In genomic region chr1:160780398-160780755, GRCh38 we compare ENCODE assay signal across 16 cellular contexts. TPM values are rescaled to one million over a fixed set of nuclear protein-coding genes. Genes with fewer than 3 reads are reported as not detected.
DNase-seq lines count a peak whose midpoint lies in the region; ATAC-seq and TF ChIP-seq lines count a peak whose summit lies in the region.
"Had no signal": no experiment of that assay in that cellular context is flagged by ENCODE, and none has a peak within 500 bp of the region (broad histone marks: within the 10 kb centered on the region; RNA-seq: fewer than 3 reads in every experiment).

No MANE protein-coding gene starts in this region.

- CTCF ChIA-PET in HCT116 (lab: Charles Lee) (interaction anchor here (0.6 to 3.6 kb wide), 16 partner anchors 12 to 446 kb away, joined by 3 to 27 read pairs (median 3); partner anchors contain the start of genes ITLN2 and TOMM40L), activated B cell treated with CpG ODN at 0.5 μM for 24 hours (lab: Charles Lee) (interaction anchor here (0.6 to 4.7 kb wide), 12 partner anchors 10 to 172 kb away, joined by 3 to 46 read pairs (median 9); partner anchors contain the start of genes ITLN2 and LY9)

- H3K36me3 ChIP-seq in HCT116 (ENCODE audit: control insufficient read depth in 1 of 2, insufficient read depth in 2 of 2, low read length in 2 of 2) (no peaks in the 10 kb centered on the region), hepatocyte (replicated peaks; ENCODE audit: insufficient read depth, low read depth) (no peaks in the 10 kb centered on the region), testis (ENCODE audit: low read depth, missing control alignments) (no peaks in the 10 kb centered on the region)
- H3K36me3 ChIP-seq: HAP-1 had no signal

- POLR2A ChIA-PET in HCT116 (lab: Charles Lee) = no interaction called here
- POLR2A ChIA-PET in activated B cell treated with CpG ODN at 0.5 μM for 24 hours (lab: Charles Lee) = interaction anchor here (0.6 to 3.4 kb wide), 4 partner anchors 10 to 949 kb away, joined by 3 to 52 read pairs (median 16); partner anchors contain the start of gene LY9

- peaks cover 77% of the 10 kb centered on the region for H3K4me1 Mint-ChIP-seq in activated B cell treated with CpG ODN at 0.5 μM for 24 hours

- H3K9me3 ChIP-seq in HCT116 (ENCODE audit: control insufficient read depth in 1 of 2, insufficient read depth in 1 of 2, low read depth in 1 of 2, low read length in 2 of 2) (no peaks in the 10 kb centered on the region), hepatocyte (ENCODE audit: low read depth) (no peaks in the 10 kb centered on the region), testis (no peaks in the 10 kb centered on the region)
- H3K9me3 ChIP-seq: HAP-1 had no signal

- H3K4me3 Mint-ChIP-seq in activated B cell treated with CpG ODN at 0.5 μM for 24 hours = no peak overlapping the region
- H3K4me3 Mint-ChIP-seq: CD8-positive, alpha-beta T cell had no signal

- H3K27me3 ChIP-seq in HCT116 (ENCODE audit: insufficient read depth, low read length) (no peaks in the 10 kb centered on the region), hepatocyte (no peaks in the 10 kb centered on the region), testis (no peaks in the 10 kb centered on the region)

- WGBS in hepatocyte (ENCODE audit: low lambda C conversion rate, missing lambda C conversion rate) = 78% methylated on average over 2 of the region's 2 CpGs
- 89 to 96% methylated on average over 2 of the region's 2 CpGs for WGBS in testis, 2 donors

- H3K9me3 Mint-ChIP-seq in activated B cell treated with CpG ODN at 0.5 μM for 24 hours = no peaks in the 10 kb centered on the region
- H3K9me3 Mint-ChIP-seq: CD8-positive, alpha-beta T cell had no signal

- intact Hi-C loops in HCT116 (cut with micrococcal nuclease) = loop anchor here (1.0 kb wide), 1 partner anchor 50 kb away; no protein-coding TSS in a partner anchor
- intact Hi-C loops in activated B cell treated with CpG ODN at 0.5 μM for 24 hours (cut with micrococcal nuclease) = no loop called here
- intact Hi-C loops in testis (cut with DNase I; ENCODE audit: low total_unique reads) = no loop called here

- RAD21 ChIA-PET in HCT116 (lab: Charles Lee; ENCODE audit: low non-redundant PET in 1 of 2, low total read pairs in 2 of 2, uncharacterized antibody in 2 of 2, unreplicated experiment in 2 of 2) = no interaction called here

- no TSS peak for BruUV-seq in HCT116 (replicated peaks; lab: Mats Ljungman, UMichigan)

- no peak overlapping the region for H3K4me3 ChIP-seq in HCT116 (replicated peaks in 1 of 2; ENCODE audit: low read depth in 1 of 2, low read length in 2 of 2)
- no peak overlapping the region for H3K4me3 ChIP-seq in hepatocyte
- H3K4me3 ChIP-seq in testis = no peak overlapping the region
- H3K4me3 ChIP-seq: HAP-1 had no signal

- TF ChIP-seq POLR2A in HCT116 (IDR thresholded peaks at IDR 0.05; ENCODE audit: borderline replicate concordance, extremely low read depth, insufficient read depth, insufficient read length) (no peak), testis (IDR thresholded peaks at IDR 0.05) (no peak)

- ATAC-seq in HCT116 (peak; percentile 21; the same call in 1 of the 2 replicates), activated B cell treated with CpG ODN at 0.5 μM for 24 hours (ENCODE audit: low read depth) (no peak), GM18868 (IDR thresholded peaks at IDR 0.05; ENCODE audit: unreplicated experiment) (no peak)
- ATAC-seq: Right ventricle myocardium inferior had no signal

- TF ChIP-seq CTCF in 22Rv1 (IDR thresholded peaks at IDR 0.05) = peak; percentile 42
- TF ChIP-seq CTCF in HCT116 (IDR thresholded peaks at IDR 0.05 in 2 of 3, conservative IDR thresholded peaks at IDR 0.05 in 1 of 3; ENCODE audit: borderline replicate concordance in 1 of 3, insufficient read depth in 1 of 3, low read depth in 2 of 3, low read length in 2 of 3) = no peak
- TF ChIP-seq CTCF in activated B cell treated with CpG ODN at 0.5 μM for 24 hours (IDR thresholded peaks at IDR 0.05) = no peak
- TF ChIP-seq CTCF in hepatocyte (IDR thresholded peaks at IDR 0.05; ENCODE audit: poor library complexity) = no peak
- TF ChIP-seq CTCF in GM10266 (IDR thresholded peaks at IDR 0.05; ENCODE audit: control insufficient read depth, insufficient read depth, low read depth, missing control alignments) = no peak
- TF ChIP-seq CTCF in testis (IDR thresholded peaks at IDR 0.05) = peak in 1 of 3 experiments; percentile 3

- no peaks in the 10 kb centered on the region for H3K36me3 Mint-ChIP-seq in activated B cell treated with CpG ODN at 0.5 μM for 24 hours (ENCODE audit: low read depth)
- H3K36me3 Mint-ChIP-seq: CD8-positive, alpha-beta T cell had no signal

- H3K9ac ChIP-seq in HCT116 (ENCODE audit: low read length) = no peak overlapping the region

- H3K27ac ChIP-seq in 22Rv1 (no peak overlapping the region), HCT116 (ENCODE audit: low read depth, low read length) (no peak overlapping the region), hepatocyte (peak overlapping the region; percentile 88), testis (no peak overlapping the region)

- H3K27me3 Mint-ChIP-seq in activated B cell treated with CpG ODN at 0.5 μM for 24 hours = no peaks in the 10 kb centered on the region

- H3K79me2 ChIP-seq in HCT116 (ENCODE audit: insufficient read depth, low read length) = no peaks in the 10 kb centered on the region
- no peaks in the 10 kb centered on the region for H3K79me2 ChIP-seq in hepatocyte

- no peak overlapping the region for H3K4me2 ChIP-seq in HCT116 (ENCODE audit: low read length)
- no peak overlapping the region for H3K4me2 ChIP-seq in hepatocyte

- TF ChIP-seq RAD21 in HCT116 (IDR thresholded peaks at IDR 0.05; ENCODE audit: low read depth) = no peak

- no peak overlapping the region for H2AFZ ChIP-seq in HCT116 (ENCODE audit: low read depth, low read length, poor library complexity, severe bottlenecking)
- H2AFZ ChIP-seq in hepatocyte = no peak overlapping the region

- no peak for DNase-seq in HCT116 (ENCODE audit: low read depth, low spot score)
- no peak for DNase-seq in activated B cell treated with CpG ODN at 0.5 μM for 24 hours
- no peak for DNase-seq in hepatocyte (ENCODE audit: low spot score)
- DNase-seq in GM10266 (ENCODE audit: extremely low spot score) = no peak
- no peak for DNase-seq in testis
- DNase-seq in SKM-1 treated with dmso at 0.1 percent for 144 hours (lab: John Stamatoyannopoulos, UW; ENCODE audit: unreplicated experiment) = no peak
- DNase-seq: NCI-H1092 treated with DMSO at 0.1 percent for 48 hours, NCI-H1694 treated with DMSO at 0.1 percent for 48 hours, NCI-H526 treated with DMSO at 0.1 percent for 48 hours had no signal

- H3K9me2 ChIP-seq in HCT116 (ENCODE audit: insufficient read depth) (no peaks in the 10 kb centered on the region), hepatocyte (replicated peaks; ENCODE audit: insufficient read depth) (no peaks in the 10 kb centered on the region)

- peak overlapping the region; percentile 30 for H3K27ac Mint-ChIP-seq in activated B cell treated with CpG ODN at 0.5 μM for 24 hours
- H3K27ac Mint-ChIP-seq: CD8-positive, alpha-beta T cell had no signal

- H4K20me1 ChIP-seq in HCT116 (ENCODE audit: insufficient read depth) (no peaks in the 10 kb centered on the region), hepatocyte (ENCODE audit: insufficient read depth, poor library complexity, severe bottlenecking) (no peaks in the 10 kb centered on the region)

- peaks cover 9 to 10% of the 10 kb centered on the region in 2 experiments; a peak in 2 of 4 replicates for H3K4me1 ChIP-seq in HCT116 (ENCODE audit: control insufficient read depth in 1 of 2, insufficient read depth in 2 of 2, low read length in 2 of 2)
- H3K4me1 ChIP-seq in hepatocyte (ENCODE audit: insufficient read depth) = peaks cover 14% of the 10 kb centered on the region
- H3K4me1 ChIP-seq in testis = no peaks in the 10 kb centered on the region
- H3K4me1 ChIP-seq: HAP-1 had no signal

TF ChIP-seq in HCT116, 20 proteins besides CTCF, POLR2A, EP300 and RAD21 (continues in another document):
- TF ChIP-seq EZH2phosphoT487 (IDR thresholded peaks at IDR 0.05; ENCODE audit: borderline replicate concordance) (no peak), FOSL1 (IDR thresholded peaks at IDR 0.05; ENCODE audit: low read depth) (no peak), ELF1 (IDR thresholded peaks at IDR 0.05; ENCODE audit: borderline replicate concordance, low read depth) (no peak), TCF7L2 (IDR thresholded peaks at IDR 0.05; ENCODE audit: borderline replicate concordance, extremely low read depth, insufficient read depth, insufficient read length) (no peak), JUND (IDR thresholded peaks at IDR 0.05) (no peak), ATF3 (IDR thresholded peaks at IDR 0.05) (no peak), EGR1 (IDR thresholded peaks at IDR 0.05; ENCODE audit: low read depth) (no peak), SRF (IDR thresholded peaks at IDR 0.05; ENCODE audit: low read depth) (no peak), CEBPB (IDR thresholded peaks at IDR 0.05; ENCODE audit: low read depth) (no peak)

RNA-seq across cellular contexts. Expression of gene LY9, which starts 15.6 kb away (rescaled TPM):
- total RNA-seq in HCT116 (2021; ENCODE audit: unreplicated experiment) = 0.22 TPM
- not detected in 2 replicates for polyA plus RNA-seq in HCT116 (2012)
- 63.6 and 71.6 TPM in 2 replicates for total RNA-seq in activated B cell treated with CpG ODN at 0.5 μM for 24 hours
- total RNA-seq in hepatocyte = not detected in 2 replicates
- not detected in 2 replicates for polyA plus RNA-seq in hepatocyte
- total RNA-seq in testis = under 1 TPM in 1 of 2 donors, not detected in 1; 0.68 TPM
- 0.71 TPM for polyA plus RNA-seq in testis (ENCODE audit: insufficient read depth, low read depth, low replicate concordance)
- total RNA-seq: HT1080, PC-3, Right ventricle myocardium inferior had no signal

RNA-seq across cellular contexts. Expression of gene SLAMF7, which starts 41.3 kb away (rescaled TPM):
- 0.34 TPM for total RNA-seq in HCT116 (2021; ENCODE audit: unreplicated experiment)
- 0.07 and 0.20 TPM in 2 replicates for polyA plus RNA-seq in HCT116 (2012)
- 99.2 and 119 TPM in 2 replicates for total RNA-seq in activated B cell treated with CpG ODN at 0.5 μM for 24 hours
- 0.07 TPM in 1 of 2 replicates, not detected in the other for total RNA-seq in hepatocyte
- polyA plus RNA-seq in hepatocyte = not detected in 2 replicates
- under 1 TPM in 1 of 2 donors, not detected in 1; 0.68 TPM for total RNA-seq in testis
- 5.1 TPM for polyA plus RNA-seq in testis (ENCODE audit: insufficient read depth, low read depth, low replicate concordance)

Comparison
In these comparisons a context has a peak if more than half of its experiments do, and no peak if none do; other contexts are left out.
1. RNA of gene LY9, which starts 15.6 kb away (total RNA-seq): 63.6 to 71.6 TPM in activated B cell treated with CpG ODN at 0.5 μM for 24 hours; 0.68 TPM in testis, 0.22 TPM in HCT116 (single experiment) and not detected in hepatocyte; every median in the first group is over 10 times any median in the second.
2. RNA of gene SLAMF7, which starts 41.3 kb away (total RNA-seq): 99.2 to 119 TPM in activated B cell treated with CpG ODN at 0.5 μM for 24 hours; 0.68 TPM in testis, 0.34 TPM in HCT116 (single experiment) and 0.07 TPM in hepatocyte; every median in the first group is over 10 times any median in the second.